Comparison of ENCODE assay signal across 1 cellular context in genomic region chr15:94576889-94577533, GRCh38.
TF ChIP-seq lines count a peak whose summit lies in the region.

No MANE protein-coding gene starts in this region.

TF ChIP-seq in GM23338, 12 proteins besides CTCF, POLR2A, EP300 and RAD21 (continued from another document):
- TF ChIP-seq NANOG (IDR thresholded peaks at IDR 0.05; ENCODE audit: borderline replicate concordance) (no peak), EZH2 (IDR thresholded peaks at IDR 0.05; ENCODE audit: low read depth, unreplicated experiment) (no peak), POLR2AphosphoS5 (IDR thresholded peaks at IDR 0.05; ENCODE audit: low read depth) (no peak), JUNB (IDR thresholded peaks at IDR 0.05; ENCODE audit: unreplicated experiment) (no peak), ZNF114 (CRISPR knock-in tag; IDR thresholded peaks at IDR 0.05) (no peak), REST (IDR thresholded peaks at IDR 0.05; ENCODE audit: unreplicated experiment) (no peak), STAT1 (IDR thresholded peaks at IDR 0.05; ENCODE audit: unreplicated experiment) (no peak), ZNF331 (CRISPR knock-in tag; IDR thresholded peaks at IDR 0.05; ENCODE audit: low read depth) (no peak)
